14 cellular contexts compared by ENCODE assay signal in the genomic region with DNA sequence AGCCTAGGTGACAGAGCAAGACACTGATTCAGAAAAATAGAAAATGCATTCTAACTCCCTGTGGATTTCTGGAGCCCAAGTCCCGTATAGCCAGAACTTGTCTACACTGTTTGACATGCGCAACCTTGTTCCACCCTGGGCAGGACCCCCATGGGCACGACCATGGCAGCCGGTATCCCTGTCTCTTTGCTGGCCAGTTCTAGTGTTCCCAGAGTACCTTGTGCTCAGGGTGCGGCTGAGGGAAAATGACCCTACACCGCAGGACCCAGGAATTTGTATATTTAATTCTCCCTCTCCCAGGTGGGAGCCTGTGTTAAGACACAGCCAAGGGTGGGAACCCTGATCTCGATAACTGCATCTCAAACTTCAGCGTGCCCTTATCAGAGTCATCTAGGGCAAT. TPM values are rescaled to one million over a fixed set of nuclear protein-coding genes. Genes with fewer than 3 reads are reported as not detected.
"Had no signal": no experiment of that assay in that cellular context is flagged by ENCODE, and none has a peak within 500 bp of the region (broad histone marks: within the 10 kb centered on the region; RNA-seq: fewer than 3 reads in every experiment).

No MANE protein-coding gene starts in this region.

- H3K27ac ChIP-seq: brain microvascular endothelial cell, right lobe of liver had no signal

- ATAC-seq: activated CD4-positive, CD25-positive, alpha-beta regulatory T cell treated with anti-CD3 and anti-CD28 coated beads, Interleukin-2, amount 50 U/mL, for 24 hours; esophagus mucosa; natural killer cell treated with Interleukin-12 subunit alpha and Interleukin-12 subunit beta and Interleukin-15 and Interleukin-18, amount 100 ng/mL, for 72 hours; stimulated activated naive CD8-positive, alpha-beta T cell treated with anti-CD3 and anti-CD28 coated beads, Interleukin-15, amount 100 ng/mL, for 72 hours had no signal

- H3K9me3 Mint-ChIP-seq: activated T-cell treated with anti-CD3 and anti-CD28 coated beads, Interleukin-2, amount 50 U/mL, for 4 hours; natural killer cell treated with Interleukin-12 subunit alpha and Interleukin-12 subunit beta and Interleukin-15 and Interleukin-18, amount 100 ng/mL, for 72 hours; stimulated activated naive CD8-positive, alpha-beta T cell treated with anti-CD3 and anti-CD28 coated beads, Interleukin-15, amount 100 ng/mL, for 72 hours had no signal

- H3K4me3 Mint-ChIP-seq: activated T-cell treated with anti-CD3 and anti-CD28 coated beads, Interleukin-2, amount 50 U/mL, for 4 hours; natural killer cell treated with Interleukin-12 subunit alpha and Interleukin-12 subunit beta and Interleukin-15 and Interleukin-18, amount 100 ng/mL, for 72 hours; stimulated activated naive CD8-positive, alpha-beta T cell treated with anti-CD3 and anti-CD28 coated beads, Interleukin-15, amount 100 ng/mL, for 72 hours had no signal

- DNase-seq: activated effector memory CD4-positive, alpha-beta T cell treated with anti-CD3 and anti-CD28 coated beads, Interleukin-2, amount 50 U/mL, for 16 hours; activated T-cell treated with anti-CD3 and anti-CD28 coated beads, Interleukin-2, amount 50 U/mL, for 4 hours; brain microvascular endothelial cell; mesenchymal stem cell had no signal

- H3K27ac Mint-ChIP-seq: activated naive CD8-positive, alpha-beta T cell; natural killer cell treated with Interleukin-12 subunit alpha and Interleukin-12 subunit beta and Interleukin-15 and Interleukin-18, amount 100 ng/mL, for 72 hours had no signal

- H3K36me3 Mint-ChIP-seq: activated naive CD8-positive, alpha-beta T cell; natural killer cell treated with Interleukin-12 subunit alpha and Interleukin-12 subunit beta and Interleukin-15 and Interleukin-18, amount 100 ng/mL, for 72 hours had no signal

RNA-seq across cellular contexts. Expression of a gene that starts 36.7 kb away (rescaled TPM):
- total RNA-seq: dermis microvascular lymphatic vessel endothelial cell had no signal

RNA-seq across cellular contexts. Expression of a gene that starts 58.1 kb away (rescaled TPM):
- total RNA-seq: activated T-cell treated with anti-CD3 and anti-CD28 coated beads, Interleukin-2, amount 50 U/mL, for 4 hours; dermis microvascular lymphatic vessel endothelial cell; esophagus mucosa; natural killer cell treated with Interleukin-12 subunit alpha and Interleukin-12 subunit beta and Interleukin-15 and Interleukin-18, amount 100 ng/mL, for 72 hours; omental fat pad; pulmonary artery endothelial cell; right lobe of liver; ureter had no signal
